In the genomic region with DNA sequence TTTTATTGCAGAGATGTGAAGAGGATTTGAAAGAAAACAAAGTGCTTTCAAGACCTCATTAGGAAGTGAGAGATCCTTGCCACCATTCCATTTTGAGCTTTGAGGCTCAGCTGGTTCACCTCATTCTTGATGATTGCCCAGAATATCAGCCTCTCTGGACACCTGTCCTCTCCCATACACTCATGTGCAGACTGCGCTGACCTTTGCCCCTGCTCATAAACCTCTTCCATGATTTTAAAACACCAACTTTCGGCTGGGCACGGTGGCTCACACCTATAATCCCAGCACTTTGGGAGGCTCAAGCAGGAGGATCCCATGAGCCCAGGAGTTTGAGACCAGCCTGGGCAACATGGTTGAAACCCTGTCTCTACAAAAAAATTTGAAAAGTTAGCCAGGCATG, we compare ENCODE assay signal across 24 cellular contexts.
"Had no signal": no experiment of that assay in that cellular context is flagged by ENCODE, and none has a peak within 500 bp of the region (broad histone marks: within the 10 kb centered on the region; RNA-seq: fewer than 3 reads in every experiment).

No MANE protein-coding gene starts in this region.

- H3K9me3 Mint-ChIP-seq: activated naive CD8-positive, alpha-beta T cell treated with anti-CD3 and anti-CD28 coated beads, Interleukin-2, amount 10 ng/mL, durations not matched to agents 7 days and 5 days; activated T-cell treated with anti-CD3 and anti-CD28 coated beads, Interleukin-2, amount 50 U/mL, for 72 hours had no signal

- H3K4me3 ChIP-seq: adrenal gland, Peyer's patch, SJCRH30 had no signal

- H3K9me3 ChIP-seq: adrenal gland, Peyer's patch, SJCRH30, SK-N-SH had no signal

- ATAC-seq: activated CD8-positive, alpha-beta T cell treated with anti-CD3 and anti-CD28 coated beads, Interleukin-2, amount 10 ng/mL, durations not matched to agents 7 days and 5 days; activated T-cell treated with anti-CD3 and anti-CD28 coated beads, Interleukin-2, amount 50 U/mL, for 72 hours had no signal

- H3K4me1 ChIP-seq: SJCRH30 had no signal

- H3K27me3 Mint-ChIP-seq: activated naive CD8-positive, alpha-beta T cell treated with anti-CD3 and anti-CD28 coated beads, Interleukin-2, amount 10 ng/mL, durations not matched to agents 7 days and 5 days had no signal

- DNase-seq: activated CD4-positive, alpha-beta T cell treated with anti-CD3 and anti-CD28 coated beads for 48 hours; activated CD4-positive, alpha-beta T cell treated with anti-CD3 and anti-CD28 coated beads, Interleukin-2, amount 50 U/mL, for 4 hours; activated CD8-positive, alpha-beta T cell treated with anti-CD3 and anti-CD28 coated beads, Interleukin-2, amount 10 ng/mL, durations not matched to agents 7 days and 5 days; activated effector memory CD4-positive, alpha-beta T cell treated with Interleukin-2 at 50 U/mL for 16 hours; activated naive CD4-positive, alpha-beta T cell; activated naive CD8-positive, alpha-beta T cell treated with anti-CD3 and anti-CD28 coated beads, Interleukin-2, amount 10 ng/mL, durations not matched to agents 7 days and 5 days; activated T-cell treated with anti-CD3 and anti-CD28 coated beads, Interleukin-2, amount 50 U/mL, for 72 hours; anterior cingulate cortex; caudate nucleus; NCI-H1092; NCI-H1417; NCI-H1930; NCI-H2107; NCI-H345; NCI-H510A treated with DMSO at 0.1 percent for 48 hours; NCI-H69; NK-92 treated with Interleukin-12 subunit alpha and Interleukin-12 subunit beta, amount 100 ng/mL, for 24 hours; OCI-M1; Right ventricle myocardium superior; SJCRH30; SK-N-SH; T-helper 1 cell had no signal

- H3K4me3 Mint-ChIP-seq: activated CD8-positive, alpha-beta T cell treated with anti-CD3 and anti-CD28 coated beads, Interleukin-2, amount 10 ng/mL, durations not matched to agents 7 days and 5 days; activated naive CD8-positive, alpha-beta T cell treated with anti-CD3 and anti-CD28 coated beads, Interleukin-2, amount 10 ng/mL, durations not matched to agents 7 days and 5 days; activated T-cell treated with anti-CD3 and anti-CD28 coated beads, Interleukin-2, amount 50 U/mL, for 72 hours had no signal
